ENCODE assay signal across 9 cellular contexts in the genomic region with DNA sequence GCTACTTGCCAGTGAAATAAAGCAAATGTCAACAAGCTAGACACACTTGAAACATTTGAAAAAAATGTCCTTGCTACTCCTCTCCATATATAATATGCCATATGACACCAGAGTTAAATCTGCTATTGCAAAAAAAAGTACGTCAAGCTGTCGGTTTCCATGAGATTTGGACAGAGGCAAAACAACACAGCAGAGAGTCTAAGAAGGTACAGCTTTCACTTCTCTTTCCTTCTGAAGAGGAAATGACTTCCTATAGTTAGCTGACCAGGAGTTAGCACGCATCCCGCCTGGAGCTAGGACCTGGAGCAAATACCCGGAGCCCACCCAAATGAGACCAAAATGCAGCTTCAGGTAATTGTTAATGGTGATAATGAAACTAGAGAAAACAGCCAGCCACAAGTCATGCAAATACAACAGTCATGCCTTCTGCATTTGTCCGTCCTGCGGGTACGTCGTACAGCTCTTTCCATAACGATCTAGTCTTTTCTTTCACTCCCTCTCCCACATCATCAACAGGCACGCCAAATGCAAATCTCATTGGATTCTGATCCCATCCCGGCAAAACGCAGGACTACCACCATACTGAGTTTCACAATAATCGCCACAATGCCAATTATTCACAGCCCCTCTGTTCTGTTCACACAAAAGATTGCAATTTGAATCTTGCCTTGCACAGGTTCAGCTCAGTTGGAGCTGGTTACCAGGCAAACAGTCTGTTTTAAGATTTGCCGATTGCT.
DNase-seq lines count a peak whose midpoint lies in the region; TF ChIP-seq lines count a peak whose summit lies in the region.
"Had no signal": no experiment of that assay in that cellular context is flagged by ENCODE, and none has a peak within 500 bp of the region (broad histone marks: within the 10 kb centered on the region; RNA-seq: fewer than 3 reads in every experiment).

No MANE protein-coding gene starts in this region.

- H4K5ac ChIP-seq in mesendoderm (ENCODE audit: low read length), result no peak overlapping the region

- H3F3A ChIP-seq in SK-N-SH (replicated peaks; ENCODE audit: insufficient read depth), result no peaks in the 10 kb centered on the region

- H2BK5ac ChIP-seq in mesendoderm (ENCODE audit: low read length), result no peak overlapping the region

- no peak for TF ChIP-seq EP300 in SK-N-SH (IDR thresholded peaks at IDR 0.05; ENCODE audit: borderline replicate concordance in 1 of 2, low read depth in 1 of 2, low read length in 1 of 2)

- H3K4me2 ChIP-seq in mesendoderm (ENCODE audit: low read length) (no peak overlapping the region), SK-N-SH (no peak overlapping the region)

- H3K18ac ChIP-seq in mesendoderm (ENCODE audit: low read length), result peak overlapping the region; percentile 53

- H3K23ac ChIP-seq in mesendoderm (ENCODE audit: low read length), result no peak overlapping the region

- no CpG with 5 or more reads among the region's 15 CpGs for whole genome bisulfite sequencing in mesendoderm (ENCODE audit: extremely low coverage, insufficient coverage, low lambda C conversion rate)
- WGBS in SK-N-SH (ENCODE audit: low lambda C conversion rate), result 75% methylated on average over 14 of the region's 15 CpGs

- no peaks in the 10 kb centered on the region for H3K79me2 ChIP-seq in mesendoderm (ENCODE audit: control insufficient read depth, insufficient read depth, low read length)
- no peaks in the 10 kb centered on the region for H3K79me2 ChIP-seq in SK-N-SH (ENCODE audit: insufficient read depth)

- H3K9me3 ChIP-seq in HEK293 (ENCODE audit: control insufficient read depth, insufficient read depth, low read depth, low read length) (no peaks in the 10 kb centered on the region), SK-N-SH (no peaks in the 10 kb centered on the region)

- H3K56ac ChIP-seq in mesendoderm (ENCODE audit: low read length), result peak overlapping the region; percentile 18

- H2BK120ac ChIP-seq in mesendoderm (ENCODE audit: low read depth, low read length), result no peak overlapping the region

- H3K79me1 ChIP-seq in mesendoderm (ENCODE audit: low read length), result no peaks in the 10 kb centered on the region

- DNase-seq in NCI-H69 (lab: John Stamatoyannopoulos, UW) (peak; percentile 93), mesendoderm (no peak), cerebellum (ENCODE audit: low spot score) (no peak), NCI-H226 (no peak), T1000 (lab: John Stamatoyannopoulos, UW) (no peak), SK-N-SH (no peak)
- DNase-seq: mesenchymal stem cell had no signal

- TF ChIP-seq CTCF in GM12875 (IDR thresholded peaks at IDR 0.05; ENCODE audit: borderline replicate concordance, insufficient read depth, low read depth, low read length) (no peak), HEK293 (tag by site-specific recombination; IDR thresholded peaks at IDR 0.05) (no peak), SK-N-SH (IDR thresholded peaks at IDR 0.05) (no peak)

- POLR2A ChIA-PET in HEK293 (lab: Yijun Ruan, JAX), result interaction anchor here (0.5 to 0.9 kb wide), 3 partner anchors 187 to 780 kb away, joined by 3 to 4 read pairs (median 3); partner anchors contain the start of genes CCDC90B and DDIAS
- POLR2A ChIA-PET in SK-N-SH (lab: Yijun Ruan, JAX), result no interaction called here

- H3K9ac ChIP-seq in mesendoderm (ENCODE audit: low read length), result no peak overlapping the region
- H3K9ac ChIP-seq in SK-N-SH, result no peak overlapping the region

- H3K27me3 ChIP-seq in mesendoderm (ENCODE audit: insufficient read depth, low read length, poor library complexity), result no peaks in the 10 kb centered on the region
- no peaks in the 10 kb centered on the region for H3K27me3 ChIP-seq in SK-N-SH (ENCODE audit: insufficient read depth)

- H3K4ac ChIP-seq in mesendoderm (ENCODE audit: low read depth, low read length), result peak overlapping the region; percentile 59

- H3K36me3 ChIP-seq in HEK293 (ENCODE audit: control insufficient read depth in 2 of 2, insufficient read depth in 1 of 2, low read length in 2 of 2), result no peaks in the 10 kb centered on the region
- H3K36me3 ChIP-seq in mesendoderm (ENCODE audit: control insufficient read depth, insufficient read depth, low read length), result no peaks in the 10 kb centered on the region
- H3K36me3 ChIP-seq in SK-N-SH (replicated peaks in 1 of 2; ENCODE audit: control insufficient read depth in 1 of 2, insufficient read depth in 2 of 2, low read length in 1 of 2), result no peaks in the 10 kb centered on the region

- H2AFZ ChIP-seq in SK-N-SH (ENCODE audit: low read depth), result no peak overlapping the region

- no peak overlapping the region for H2AK5ac ChIP-seq in mesendoderm (ENCODE audit: low read length)

- no peaks in the 10 kb centered on the region for H3K9me2 ChIP-seq in SK-N-SH

- TF ChIP-seq RAD21 in SK-N-SH (IDR thresholded peaks at IDR 0.05; ENCODE audit: low read length), result no peak

- H2BK15ac ChIP-seq in mesendoderm (replicated peaks; ENCODE audit: low read depth), result no peak overlapping the region

- peak overlapping the region; percentile 51 for H3K4me3 ChIP-seq in GM12875 (ENCODE audit: low read depth, low read length)
- peak overlapping the region; percentile 27 for H3K4me3 ChIP-seq in HEK293 (ENCODE audit: low read depth, low read length)
- H3K4me3 ChIP-seq in mesendoderm (ENCODE audit: low read length), result no peak overlapping the region
- H3K4me3 ChIP-seq in SK-N-SH (ENCODE audit: low read depth in 2 of 2, low read length in 1 of 2), result no peak overlapping the region

- H3K27ac ChIP-seq in HEK293 (ENCODE audit: extremely low read depth, low read depth, low read length) (no peak overlapping the region), mesendoderm (ENCODE audit: low read depth, low read length) (no peak overlapping the region), SK-N-SH (ENCODE audit: low read depth in 2 of 2, low read length in 1 of 2) (no peak overlapping the region)

- no peak overlapping the region for H4K8ac ChIP-seq in mesendoderm (ENCODE audit: low read depth, low read length)

- H3K4me1 ChIP-seq in HEK293 (ENCODE audit: control insufficient read depth, insufficient read depth, low read length) (0 out of 2 replicates have a peak, but pooled peaks cover 2% of the 10 kb centered on the region), mesendoderm (ENCODE audit: control insufficient read depth, low read depth, low read length) (peaks cover 19% of the 10 kb centered on the region), SK-N-SH (ENCODE audit: control insufficient read depth in 1 of 2, insufficient read depth in 2 of 2, low read depth in 1 of 2, low read length in 1 of 2) (peaks cover 0 to 6% of the 10 kb centered on the region in 2 experiments; a peak in 1 of 4 replicates)

- CTCF ChIA-PET in HEK293 (lab: Yijun Ruan, JAX), result interaction anchor here (0.6 to 2.1 kb wide), 4 partner anchors 10 to 519 kb away, joined by 3 to 5 read pairs (median 4); no protein-coding TSS in a partner anchor
- CTCF ChIA-PET in SK-N-SH (lab: Yijun Ruan, JAX), result interaction anchor here (1.1 to 1.3 kb wide), 2 partner anchors 34 to 814 kb away, joined by 3 to 4 read pairs; no protein-coding TSS in a partner anchor

- no peaks in the 10 kb centered on the region for H4K20me1 ChIP-seq in SK-N-SH (ENCODE audit: insufficient read depth)

TF ChIP-seq in HEK293, 187 proteins besides CTCF, POLR2A, EP300 and RAD21 (continues in another document):
- no peak for TF ChIP-seq ZNF785 (tag by site-specific recombination; IDR thresholded peaks at IDR 0.05)
- no peak for TF ChIP-seq ZNF221 (tag by site-specific recombination; IDR thresholded peaks at IDR 0.05; ENCODE audit: borderline replicate concordance)
- TF ChIP-seq SCRT1 (tag by site-specific recombination; IDR thresholded peaks at IDR 0.05; ENCODE audit: borderline replicate concordance), result 0 out of 2 replicates have a peak, but pooled peaks have one; percentile 10
- TF ChIP-seq ZNF362 (tag by site-specific recombination; IDR thresholded peaks at IDR 0.05), result 0 out of 2 replicates have a peak, but pooled peaks have one; percentile 7
- TF ChIP-seq ZNF558 (tag by site-specific recombination; IDR thresholded peaks at IDR 0.05), result no peak
- TF ChIP-seq ZNF2 (tag by site-specific recombination; IDR thresholded peaks at IDR 0.05), result no peak
- TF ChIP-seq ZBTB17 (tag by site-specific recombination; IDR thresholded peaks at IDR 0.05), result peak; percentile 75
- peak; percentile 90 for TF ChIP-seq ZNF335 (tag by site-specific recombination; conservative IDR thresholded peaks at IDR 0.05)

TF ChIP-seq in SK-N-SH, 30 proteins besides CTCF, POLR2A, EP300 and RAD21 (continues in another document):
- TF ChIP-seq SIN3A (IDR thresholded peaks at IDR 0.05; ENCODE audit: borderline replicate concordance, low read depth, low read length) (no peak), IRF3 (IDR thresholded peaks at IDR 0.05; ENCODE audit: low read depth, low read length) (no peak), FOXJ3 (CRISPR knock-in tag; IDR thresholded peaks at IDR 0.05) (no peak), RCOR1 (IDR thresholded peaks at IDR 0.05; ENCODE audit: low read length) (no peak), MXI1 (IDR thresholded peaks at IDR 0.05; ENCODE audit: low read depth, low read length) (no peak), POLR2AphosphoS5 (IDR thresholded peaks at IDR 0.05; ENCODE audit: low read depth, low read length) (no peak)

Comparison
In these comparisons a context has a peak if more than half of its experiments do, and no peak if none do; other contexts are left out.
1. H3K4me3 ChIP-seq: peak in GM12875 (single experiment) and HEK293 (single experiment); none in mesendoderm (single experiment) and SK-N-SH (0 of 2).